In genomic region chr22:30210235-30210831, GRCh38 we compare ENCODE assay signal across 13 cellular contexts. TPM values are rescaled to one million over a fixed set of nuclear protein-coding genes. Genes with fewer than 3 reads are reported as not detected.
DNase-seq lines count a peak whose midpoint lies in the region; ATAC-seq, FAIRE-seq and TF ChIP-seq lines count a peak whose summit lies in the region.
"Had no signal": no experiment of that assay in that cellular context is flagged by ENCODE, and none has a peak within 500 bp of the region (broad histone marks: within the 10 kb centered on the region; RNA-seq: fewer than 3 reads in every experiment).

No MANE protein-coding gene starts in this region.

- H3K27me3 Mint-ChIP-seq in activated naive CD4-positive, alpha-beta T cell treated with anti-CD3 and anti-CD28 coated beads, Interleukin-2, amount 10 ng/mL, durations not matched to agents 7 days and 5 days = peaks cover 11% of the 10 kb centered on the region

- POLR2A ChIA-PET in A549 (lab: Yijun Ruan, JAX) = interaction anchor here (1.0 to 1.8 kb wide), 3 partner anchors 14 to 40 kb away, joined by 8 to 14 read pairs (median 8); no protein-coding TSS in a partner anchor

- H3K9me3 ChIP-seq in A549 (no peaks in the 10 kb centered on the region), HUES48 (ENCODE audit: control insufficient read depth, insufficient read depth, low read length) (no peaks in the 10 kb centered on the region), mammary epithelial cell (replicated peaks; ENCODE audit: insufficient read depth, low read length) (no peaks in the 10 kb centered on the region)
- H3K9me3 ChIP-seq: BE2C had no signal

- BruUV-seq in mammary epithelial cell (replicated peaks; lab: Mats Ljungman, UMichigan) = no TSS peak

- H3K4me3 ChIP-seq in A549 = no peak overlapping the region
- no peak overlapping the region for H3K4me3 ChIP-seq in HUES48 (ENCODE audit: low read depth, low read length)
- no peak overlapping the region for H3K4me3 ChIP-seq in mammary epithelial cell (replicated peaks in 1 of 3; ENCODE audit: insufficient read depth in 1 of 3, low read depth in 2 of 3, low read length in 3 of 3)

- no peak for TF ChIP-seq CTCF in A549 (IDR thresholded peaks at IDR 0.05)
- TF ChIP-seq CTCF in mammary epithelial cell (conservative IDR thresholded peaks at IDR 0.05 in 1 of 2, IDR thresholded peaks at IDR 0.05 in 1 of 2; ENCODE audit: extremely low read depth in 1 of 2, insufficient read depth in 1 of 2, low read depth in 1 of 2, low read length in 2 of 2) = no peak

- no peaks in the 10 kb centered on the region for H3K27me3 ChIP-seq in HUES48 (ENCODE audit: control insufficient read depth, insufficient read depth, low read length)
- H3K27me3 ChIP-seq in mammary epithelial cell (ENCODE audit: insufficient read depth, low read length) = no peaks in the 10 kb centered on the region
- H3K27me3 ChIP-seq: BE2C had no signal

- H3K4me2 ChIP-seq in A549 (peak overlapping the region; percentile 61), mammary epithelial cell (ENCODE audit: insufficient read depth, low read depth, low read length) (peak overlapping the region; percentile 52)

- dilution Hi-C loops in mammary epithelial cell (cut with HindIII; ENCODE audit: low sequenced_read_pairs) = no loop called here

- ATAC-seq in A549 = peak; percentile 37 to 50

- H3K79me2 ChIP-seq in mammary epithelial cell (ENCODE audit: insufficient read depth, low read length) = no peaks in the 10 kb centered on the region

- H3K27ac ChIP-seq in A549 (peak overlapping the region; percentile 95 to 100), HUES48 (ENCODE audit: low read depth, low read length) (peak overlapping the region; percentile 40), mammary epithelial cell (ENCODE audit: insufficient read depth, low read depth, low read length) (peak overlapping the region; percentile 96)
- H3K27ac ChIP-seq: HL-60 had no signal

- H3K36me3 ChIP-seq in HUES48 (ENCODE audit: control insufficient read depth, insufficient read depth, low read length) (no peaks in the 10 kb centered on the region), mammary epithelial cell (ENCODE audit: insufficient read depth, low read length) (no peaks in the 10 kb centered on the region)
- H3K36me3 ChIP-seq: BE2C had no signal

- TF ChIP-seq POLR2A in A549 (IDR thresholded peaks at IDR 0.05; ENCODE audit: low read length) = no peak

- peak; percentile 68 to 89 for DNase-seq in A549 (ENCODE audit: low read depth in 1 of 2, low spot score in 1 of 2)
- peak; percentile 98 for DNase-seq in mammary epithelial cell
- peak; percentile 52 for DNase-seq in mucosa of gallbladder (ENCODE audit: low spot score)
- DNase-seq in T-helper 1 cell = no peak
- no peak for DNase-seq in stimulated activated CD4-positive, alpha-beta T cell treated with anti-CD3 and anti-CD28 coated beads, Interleukin-4, amount 100 ng/mL, for 1 hour
- no peak for DNase-seq in stimulated activated naive CD4-positive, alpha-beta T cell treated with Interleukin-2 at 50 U/mL for 16 hours (lab: John Stamatoyannopoulos, UW)
- no peak for DNase-seq in activated naive CD4-positive, alpha-beta T cell treated with anti-CD3 and anti-CD28 coated beads, Interleukin-2, amount 10 ng/mL, durations not matched to agents 7 days and 5 days
- DNase-seq: activated CD4-positive, alpha-beta T cell treated with anti-CD3 and anti-CD28 coated beads for 1 hour; BE2C; NCI-H774 had no signal

- no peak overlapping the region for H3K9ac ChIP-seq in HUES48 (ENCODE audit: low read depth, low read length)
- H3K9ac ChIP-seq in mammary epithelial cell (ENCODE audit: insufficient read depth, low read length) = peak overlapping the region; percentile 71

- H3K4me1 ChIP-seq in A549 (peaks cover 93% of the 10 kb centered on the region), HUES48 (ENCODE audit: control insufficient read depth, insufficient read depth, low read length) (peaks cover 13% of the 10 kb centered on the region), mammary epithelial cell (ENCODE audit: insufficient read depth, low read length) (peaks cover 80% of the 10 kb centered on the region)

- no peak overlapping the region for H3K27ac Mint-ChIP-seq in activated naive CD4-positive, alpha-beta T cell treated with anti-CD3 and anti-CD28 coated beads, Interleukin-2, amount 10 ng/mL, durations not matched to agents 7 days and 5 days

- peaks cover 61% of the 10 kb centered on the region for H3K4me1 Mint-ChIP-seq in activated naive CD4-positive, alpha-beta T cell treated with anti-CD3 and anti-CD28 coated beads, Interleukin-2, amount 10 ng/mL, durations not matched to agents 7 days and 5 days

- no peaks in the 10 kb centered on the region for H3K9me3 Mint-ChIP-seq in activated naive CD4-positive, alpha-beta T cell treated with anti-CD3 and anti-CD28 coated beads, Interleukin-2, amount 10 ng/mL, durations not matched to agents 7 days and 5 days

- TF ChIP-seq RAD21 in A549 (conservative IDR thresholded peaks at IDR 0.05 in 1 of 2, IDR thresholded peaks at IDR 0.05 in 1 of 2) = 0 out of 5 replicates have a peak, but pooled peaks of 1 of the 2 experiments have one; percentile 12

- H3K4me3 Mint-ChIP-seq in activated naive CD4-positive, alpha-beta T cell treated with anti-CD3 and anti-CD28 coated beads, Interleukin-2, amount 10 ng/mL, durations not matched to agents 7 days and 5 days = no peak overlapping the region

- WGBS in A549 (ENCODE audit: missing lambda C conversion rate) = 5% methylated on average over 15 of the region's 16 CpGs
- WGBS in mammary epithelial cell (ENCODE audit: low coverage, missing lambda C conversion rate) = 3% methylated on average over 12 of the region's 16 CpGs

- H3K36me3 Mint-ChIP-seq in activated naive CD4-positive, alpha-beta T cell treated with anti-CD3 and anti-CD28 coated beads, Interleukin-2, amount 10 ng/mL, durations not matched to agents 7 days and 5 days = no peaks in the 10 kb centered on the region

- intact Hi-C loops in mammary epithelial cell (cut with micrococcal nuclease) = no loop called here

- no peak overlapping the region for H2AFZ ChIP-seq in mammary epithelial cell (ENCODE audit: low read depth, low read length)

- peak; percentile 65 to 81; a peak in 3 of 5 replicates for TF ChIP-seq EP300 in A549 (IDR thresholded peaks at IDR 0.05)

- no peak for FAIRE-seq in A549 (lab: Jason Lieb, UNC)

- CTCF ChIA-PET in A549 (lab: Yijun Ruan, JAX) = interaction anchor here (1.0 to 2.7 kb wide), 4 partner anchors 43 to 122 kb away, joined by 3 to 18 read pairs (median 4); no protein-coding TSS in a partner anchor
- CTCF ChIA-PET in mammary epithelial cell (lab: Charles Lee; ENCODE audit: low non-redundant PET) = no interaction called here
- CTCF ChIA-PET in activated naive CD4-positive, alpha-beta T cell treated with anti-CD3 and anti-CD28 coated beads, Interleukin-2, amount 10 ng/mL, durations not matched to agents 7 days and 5 days (lab: Charles Lee) = no interaction called here

- no peaks in the 10 kb centered on the region for H4K20me1 ChIP-seq in mammary epithelial cell (ENCODE audit: insufficient read depth, low read length)

- in situ Hi-C loops in mammary epithelial cell (cut with MboI; ENCODE audit: low sequenced_read_pairs in 2 of 2) = no loop called here

TF ChIP-seq in A549, 52 proteins besides CTCF, POLR2A, EP300 and RAD21 (continues in another document):
- no peak for TF ChIP-seq RARB (CRISPR knock-in tag; IDR thresholded peaks at IDR 0.05)
- no peak for TF ChIP-seq EHMT2 (IDR thresholded peaks at IDR 0.05; ENCODE audit: low read depth)
- no peak for TF ChIP-seq HOXA7 (CRISPR knock-in tag; IDR thresholded peaks at IDR 0.05)
- no peak for TF ChIP-seq NFE2L2 (conservative IDR thresholded peaks at IDR 0.05; ENCODE audit: low read length)
- no peak for TF ChIP-seq RCOR1 (IDR thresholded peaks at IDR 0.05; ENCODE audit: low read depth, low read length)
- TF ChIP-seq MAFK (IDR thresholded peaks at IDR 0.05; ENCODE audit: partially characterized antibody) = no peak
- no peak for TF ChIP-seq ELK1 (IDR thresholded peaks at IDR 0.05; ENCODE audit: low read depth, low read length)
- TF ChIP-seq HDAC2 (IDR thresholded peaks at IDR 0.05) = no peak
- TF ChIP-seq MYC (IDR thresholded peaks at IDR 0.05; ENCODE audit: borderline replicate concordance, low read length) = no peak
- TF ChIP-seq NR3C1 (IDR thresholded peaks at IDR 0.05) = no peak
- peak; percentile 64 to 71; a peak in 4 of 5 replicates for TF ChIP-seq JUN (IDR thresholded peaks at IDR 0.05)
- peak; percentile 39 for TF ChIP-seq FOSL2 (IDR thresholded peaks at IDR 0.05)
- TF ChIP-seq FOSL2 (CRISPR knock-in tag; IDR thresholded peaks at IDR 0.05) = peak; percentile 90

RNA-seq across cellular contexts. Expression of gene LIF, which starts 36.2 kb away (rescaled TPM):
- polyA plus RNA-seq in A549 (2011; rRNA removed) (54.5 and 64.7 TPM in 2 replicates), A549 (2017; fragmentation: RNase III; extraction: RNeasy Plus Mini Kit Qiagen cat#74134 plus additional on column Dnase treatment) (40.7 to 49.3 TPM (median 44.3 TPM) in 3 replicates), mammary epithelial cell (7.8 TPM)
- 53.0 and 70.6 TPM in 2 replicates for polyA plus RNA-seq in A549 (2012; cell fraction: cytosol; rRNA removed)
- 279 and 384 TPM in 2 replicates for polyA plus RNA-seq in A549 (2012; cell fraction: nucleus; rRNA removed)
- polyA minus RNA-seq in A549 (2011; rRNA and poly(A)+ RNA removed) = 62.7 and 126 TPM in 2 replicates
- total RNA-seq in mammary epithelial cell (10 to 100 TPM; 31.2 to 35.8 TPM), mucosa of gallbladder (17.8 TPM)
- polyA minus RNA-seq in mammary epithelial cell = 12.0 TPM

RNA-seq across cellular contexts. Expression of gene OSM, which starts 56.3 kb away (rescaled TPM):
- polyA plus RNA-seq in A549 (2011; rRNA removed) (not detected in 2 replicates), A549 (2017; fragmentation: RNase III; extraction: RNeasy Plus Mini Kit Qiagen cat#74134 plus additional on column Dnase treatment) (not detected in 3 replicates), mammary epithelial cell (not detected)
- polyA plus RNA-seq in A549 (2012; cell fraction: cytosol; rRNA removed) = 0.03 and 0.09 TPM in 2 replicates
- polyA plus RNA-seq in A549 (2012; cell fraction: nucleus; rRNA removed) = 0.47 and 0.49 TPM in 2 replicates
- polyA minus RNA-seq in A549 (2011; rRNA and poly(A)+ RNA removed) = not detected in 2 replicates
- total RNA-seq in mammary epithelial cell (not detected), mucosa of gallbladder (4.7 TPM)
- polyA minus RNA-seq in mammary epithelial cell = not detected
- total RNA-seq: glomerular endothelial cell had no signal

Comparison
In these comparisons a context has a peak if more than half of its experiments do, and no peak if none do; other contexts are left out.
1. DNase-seq: peak in A549 (2 of 2), mammary epithelial cell (single experiment) and mucosa of gallbladder (single experiment); none in T-helper 1 cell (0 of 5), stimulated activated CD4-positive, alpha-beta T cell treated with anti-CD3 and anti-CD28 coated beads, Interleukin-4, amount 100 ng/mL, for 1 hour (single experiment), stimulated activated naive CD4-positive, alpha-beta T cell treated with Interleukin-2 at 50 U/mL for 16 hours (single experiment) and activated naive CD4-positive, alpha-beta T cell treated with anti-CD3 and anti-CD28 coated beads, Interleukin-2, amount 10 ng/mL, durations not matched to agents 7 days and 5 days (single experiment).
2. H3K27ac ChIP-seq: peak in every context shown above with its lines; median percentile 98 in A549; 96 in mammary epithelial cell; 40 in HUES48.